Comparison of ENCODE assay signal across 8 cellular contexts in genomic region chr7:91942312-91942711, GRCh38. TPM values are rescaled to one million over a fixed set of nuclear protein-coding genes. Genes with fewer than 3 reads are reported as not detected.
DNase-seq lines count a peak whose midpoint lies in the region; ATAC-seq, FAIRE-seq and TF ChIP-seq lines count a peak whose summit lies in the region.

No MANE protein-coding gene starts in this region.

- no TSS peak for BruUV-seq in K562 (replicated peaks; lab: Mats Ljungman, UMichigan)

- POLR2A ChIA-PET in K562 (lab: Yijun Ruan, JAX): interaction anchor here (0.6 to 5.4 kb wide), 3 partner anchors 8 to 192 kb away, joined by 3 to 37 read pairs (median 3); partner anchors contain the start of gene CYP51A1

- FAIRE-seq in K562 (lab: Jason Lieb, UNC): no peak

- H3K4me1 ChIP-seq in ACC112 (ENCODE audit: control insufficient read depth, insufficient read depth, low read length, unreplicated experiment) (peaks cover 20% of the 10 kb centered on the region), K562 (replicated peaks in 1 of 2; ENCODE audit: control insufficient read depth in 2 of 2, insufficient read depth in 2 of 2, low read length in 2 of 2) (peaks cover 5 to 11% of the 10 kb centered on the region in 2 experiments; a peak in 2 of 5 replicates), muscle layer of duodenum (ENCODE audit: control insufficient read depth in 1 of 2, insufficient read depth in 2 of 2, low read length in 2 of 2) (peaks cover 0 to 24% of the 10 kb centered on the region in 2 donors)

- H3K36me3 ChIP-seq in ACC112 (ENCODE audit: insufficient read depth, low read length) (no peaks in the 10 kb centered on the region), K562 (ENCODE audit: control insufficient read depth, insufficient read depth, low read length) (peaks cover 4% of the 10 kb centered on the region; the same call in 1 of the 3 replicates), muscle layer of duodenum (ENCODE audit: control insufficient read depth in 1 of 2, insufficient read depth in 2 of 2, low read length in 2 of 2) (peaks cover 0 to 3% of the 10 kb centered on the region in 2 donors)

- H4K20me1 ChIP-seq in K562 (replicated peaks; ENCODE audit: control insufficient read depth, insufficient read depth, low read length): no peaks in the 10 kb centered on the region

- no peak for TF ChIP-seq RAD21 in K562 (CRISPR knock-in tag; conservative IDR thresholded peaks at IDR 0.05 in 1 of 2, IDR thresholded peaks at IDR 0.05 in 1 of 2)

- H3K9ac ChIP-seq in K562 (ENCODE audit: insufficient read depth in 1 of 2, low read depth in 2 of 2, low read length in 2 of 2): peak overlapping the region in 1 of 2 experiments; percentile 91; a peak in 1 of 4 replicates

- in situ Hi-C loops in K562 (cut with MboI): no loop called here

- H3K9me3 ChIP-seq in K562 (replicated peaks; ENCODE audit: control insufficient read depth, insufficient read depth, low read depth, low read length): no peaks in the 10 kb centered on the region
- no peaks in the 10 kb centered on the region for H3K9me3 ChIP-seq in muscle layer of duodenum (ENCODE audit: control insufficient read depth in 1 of 2, low read length in 2 of 2)

- CTCF ChIA-PET in K562 (lab: Yijun Ruan, JAX; ENCODE audit: low intra/inter-chr PET ratio): interaction anchor here (1.1 kb wide), 1 partner anchor 11 kb away, joined by 3 read pairs; no protein-coding TSS in a partner anchor

- H3K27me3 ChIP-seq in ACC112 (ENCODE audit: insufficient read depth, low read length): no peaks in the 10 kb centered on the region
- no peaks in the 10 kb centered on the region for H3K27me3 ChIP-seq in HL-60 (ENCODE audit: insufficient read depth, poor library complexity, severe bottlenecking)
- H3K27me3 ChIP-seq in K562 (ENCODE audit: control insufficient read depth in 2 of 2, insufficient read depth in 2 of 2, low read length in 2 of 2): no peaks in the 10 kb centered on the region
- no peaks in the 10 kb centered on the region for H3K27me3 ChIP-seq in muscle layer of duodenum (ENCODE audit: low read depth, low read length)

- H3K79me2 ChIP-seq in ACC112 (ENCODE audit: control insufficient read depth, insufficient read depth, low read length, unreplicated experiment) (peaks cover 36% of the 10 kb centered on the region), K562 (ENCODE audit: control insufficient read depth, insufficient read depth, low read length) (peaks cover 69% of the 10 kb centered on the region)

- no peak for ATAC-seq in K562
- ATAC-seq in HG02678 (IDR thresholded peaks at IDR 0.05; ENCODE audit: unreplicated experiment): no peak
- no peak for ATAC-seq in HG03442 (IDR thresholded peaks at IDR 0.05; ENCODE audit: unreplicated experiment)
- ATAC-seq in HG02884 (IDR thresholded peaks at IDR 0.05; ENCODE audit: unreplicated experiment): no peak

- H3K27ac ChIP-seq in ACC112 (ENCODE audit: low read depth, low read length) (no peak overlapping the region), HL-60 (replicated peaks) (no peak overlapping the region; the same call in 1 of the 2 replicates), K562 (ENCODE audit: extremely low read depth, low read depth, low read length) (peak overlapping the region; percentile 95; the same call in 2 of the 3 replicates), muscle layer of duodenum (ENCODE audit: low read length) (no peak overlapping the region)

- no peak for TF ChIP-seq POLR2A in K562 (conservative IDR thresholded peaks at IDR 0.05)

- 4% methylated on average over 2 of the region's 2 CpGs for WGBS in K562 (ENCODE audit: insufficient coverage, low coverage, missing lambda C conversion rate)

- H3K9me1 ChIP-seq in K562 (ENCODE audit: control insufficient read depth, insufficient read depth, low read length): no peaks in the 10 kb centered on the region

- no peak overlapping the region for H2AFZ ChIP-seq in ACC112 (ENCODE audit: low read length, unreplicated experiment)
- H2AFZ ChIP-seq in K562 (ENCODE audit: low read depth, low read length): no peak overlapping the region

- DNase-seq in HL-60 (ENCODE audit: low read depth in 1 of 2, low spot score in 1 of 2) (peak in 1 of 2 experiments; percentile 7), K562 (ENCODE audit: extremely low read depth in 1 of 4, low spot score in 3 of 4) (peak in 1 of 4 experiments; percentile 40), occipital lobe (lab: John Stamatoyannopoulos, UW) (no peak)

- H3K4me2 ChIP-seq in K562 (ENCODE audit: insufficient read depth, low read length): peak overlapping the region; percentile 86

- TF ChIP-seq CTCF in HL-60 (IDR thresholded peaks at IDR 0.05; ENCODE audit: insufficient read depth, low read length): no peak
- TF ChIP-seq CTCF in K562 (IDR thresholded peaks at IDR 0.05 in 2 of 3, conservative IDR thresholded peaks at IDR 0.05 in 1 of 3; ENCODE audit: insufficient read depth in 2 of 3, low read depth in 1 of 3, low read length in 3 of 3): no peak

- TF ChIP-seq EP300 in K562 (IDR thresholded peaks at IDR 0.05; ENCODE audit: low read length): no peak

- H3K4me3 ChIP-seq in ACC112 (ENCODE audit: low read depth, low read length) (peak overlapping the region; percentile 91), HL-60 (replicated peaks; ENCODE audit: insufficient read depth, low read length) (peak overlapping the region; percentile 90), K562 (peak overlapping the region; percentile 87), muscle layer of duodenum (ENCODE audit: low read depth in 1 of 2, low read length in 2 of 2) (peak overlapping the region; percentile 87 to 94)

- intact Hi-C loops in K562 (cut with micrococcal nuclease): loop anchor here (5.0 to 10.0 kb wide), 2 partner anchors 60 to 472 kb away; partner anchors contain the start of gene MTERF1

TF ChIP-seq in K562, 482 proteins besides CTCF, POLR2A, EP300 and RAD21:
- TF ChIP-seq SIN3A (IDR thresholded peaks at IDR 0.05; ENCODE audit: borderline replicate concordance in 2 of 2, control insufficient read depth in 1 of 2, low read depth in 2 of 2, low read length in 2 of 2) (no peak), TCF3 (CRISPR knock-in tag; IDR thresholded peaks at IDR 0.05) (no peak), CSDE1 (IDR thresholded peaks at IDR 0.05) (no peak), CEBPG (CRISPR knock-in tag; IDR thresholded peaks at IDR 0.05) (no peak), CEBPG (tag; conservative IDR thresholded peaks at IDR 0.05 in 1 of 2, IDR thresholded peaks at IDR 0.05 in 1 of 2) (peak; percentile 23 to 31; a peak in 1 of 4 replicates), RBFOX2 (IDR thresholded peaks at IDR 0.05; ENCODE audit: low read depth, low read length) (peak; percentile 38; the same call in 1 of the 2 replicates), CEBPB (tag; IDR thresholded peaks at IDR 0.05) (peak; percentile 76)

RNA-seq across cellular contexts. Expression of gene AKAP9, which starts 1.6 kb away (rescaled TPM):
- 39.3 and 248 TPM in 2 replicates for total RNA-seq in K562 (2011; cell fraction: chromatin; rRNA removed; ENCODE audit: low replicate concordance)
- 24.2 and 41.6 TPM in 2 replicates for total RNA-seq in K562 (2011; cell fraction: nucleolus; rRNA removed)
- total RNA-seq in K562 (2011; cell fraction: nucleoplasm; rRNA removed): 70.0 and 117 TPM in 2 replicates
- total RNA-seq in K562 (2014; rRNA removed): 37.6 and 47.1 TPM in 2 replicates
- total RNA-seq in K562 (2014; rRNA removed; fragmentation: Illumina TruSeq; extraction: Trizol): 77.8 and 86.2 TPM in 2 replicates
- 73.8 and 80.9 TPM in 2 replicates for total RNA-seq in K562 (2015; rRNA removed; fragmentation: Illumina TruSeq; extraction: Trizol)
- total RNA-seq in K562 (2021): 35.0 and 40.1 TPM in 2 replicates
- 33.9 and 46.3 TPM in 2 replicates for polyA plus RNA-seq in K562 (2011; rRNA removed)
- polyA plus RNA-seq in K562 (2011; cell fraction: cytosol; rRNA removed): 5.1 and 10.2 TPM in 2 replicates
- polyA plus RNA-seq in K562 (2011; cell fraction: nucleus; rRNA removed): 40.4 and 47.0 TPM in 2 replicates
- 22.3 and 29.2 TPM in 2 replicates for polyA plus RNA-seq in K562 (2012)
- 31.6 and 36.1 TPM in 2 replicates for polyA plus RNA-seq in K562 (2014; fragmentation: Illumina TruSeq; extraction: Trizol)
- 10 to 100 TPM; 25.5 to 49.4 TPM for polyA plus RNA-seq in K562 (2014; fragmentation: Nextera tagmentation; extraction: Ambion mirVana)
- 28.2 TPM in 2 replicates for polyA plus RNA-seq in K562 (2014; rRNA removed)
- polyA minus RNA-seq in K562 (2011; rRNA and poly(A)+ RNA removed): 92.9 and 93.0 TPM in 2 replicates
- polyA minus RNA-seq in K562 (2011; cell fraction: cytosol; rRNA and poly(A)+ RNA removed): 25.8 and 26.6 TPM in 2 replicates
- 71.4 and 126 TPM in 2 replicates for polyA minus RNA-seq in K562 (2011; cell fraction: nucleus; rRNA and poly(A)+ RNA removed)
- total RNA-seq in occipital lobe: 217 TPM
